Comparison of ENCODE assay signal across 29 cellular contexts in the genomic region with DNA sequence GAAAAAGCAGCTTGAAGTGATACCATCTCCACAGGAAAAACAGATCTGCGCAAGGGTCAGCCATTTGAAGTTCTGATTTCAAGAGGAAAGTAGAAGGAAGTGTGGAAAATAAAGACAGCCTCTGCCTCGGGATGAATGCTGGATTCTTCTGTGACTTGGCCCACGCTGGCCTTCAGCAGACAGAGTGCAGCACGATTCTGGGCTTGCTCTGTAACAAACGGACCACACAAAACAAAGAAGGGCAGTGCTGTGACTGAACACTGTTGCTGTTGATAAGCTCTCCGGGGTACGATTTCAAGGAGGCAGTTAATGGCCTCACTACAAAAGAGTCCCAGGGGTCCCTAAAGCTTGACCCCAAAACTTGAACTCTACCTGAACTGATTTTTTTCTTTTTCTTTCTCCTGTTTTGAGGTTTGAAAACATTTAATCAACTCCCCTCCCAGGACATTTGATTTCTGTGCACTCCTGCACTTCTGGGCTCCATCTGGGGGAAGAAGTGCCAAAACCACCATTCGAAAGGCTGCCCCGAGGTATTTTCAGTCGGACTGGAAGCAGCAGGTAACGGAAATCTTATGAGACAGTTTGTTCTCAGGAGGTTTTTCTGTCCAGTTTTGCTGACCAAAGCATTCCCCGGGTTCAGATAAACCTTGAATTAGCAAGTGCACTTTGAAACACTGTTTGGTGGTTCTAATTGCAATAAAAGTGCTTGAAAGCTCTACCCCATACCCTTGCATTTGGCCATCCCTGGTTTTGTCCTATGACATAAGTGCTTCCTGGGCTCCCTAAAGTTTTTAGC.
DNase-seq lines count a peak whose midpoint lies in the region; ATAC-seq, FAIRE-seq and TF ChIP-seq lines count a peak whose summit lies in the region.
"Had no signal": no experiment of that assay in that cellular context is flagged by ENCODE, and none has a peak within 500 bp of the region (broad histone marks: within the 10 kb centered on the region; RNA-seq: fewer than 3 reads in every experiment).

No MANE protein-coding gene starts in this region.

- H3K9me3 Mint-ChIP-seq in GM23338 = no peaks in the 10 kb centered on the region
- H3K9me3 Mint-ChIP-seq: activated T-helper 17 cell treated with anti-CD3 and anti-CD28 coated beads, Interleukin-2, amount 50 U/mL, for 72 hours; CD8-positive, alpha-beta memory T cell; stimulated activated memory B cell treated with anti-CD40 and anti-IgM and Interleukin-4, amounts not matched to agents 10 μg/mL and 1 μg/mL and 100 μg/mL, for 72 hours had no signal

- BruUV-seq in K562 (replicated peaks; lab: Mats Ljungman, UMichigan) = no TSS peak

- no peak overlapping the region for H3K27ac Mint-ChIP-seq in GM23338
- H3K27ac Mint-ChIP-seq: activated naive CD4-positive, alpha-beta T cell treated with anti-CD3 and anti-CD28 coated beads, Interleukin-2, amount 10 ng/mL, durations not matched to agents 7 days and 5 days; activated T-helper 17 cell treated with anti-CD3 and anti-CD28 coated beads, Interleukin-2, amount 50 U/mL, for 72 hours; CD8-positive, alpha-beta memory T cell; progenitor cell of endocrine pancreas; stimulated activated memory B cell treated with anti-CD40 and anti-IgM and Interleukin-4, amounts not matched to agents 10 μg/mL and 1 μg/mL and 100 μg/mL, for 72 hours had no signal

- no peaks in the 10 kb centered on the region for H3K9me3 ChIP-seq in K562 (replicated peaks; ENCODE audit: control insufficient read depth, insufficient read depth, low read depth, low read length)
- no peaks in the 10 kb centered on the region for H3K9me3 ChIP-seq in mesodermal cell (ENCODE audit: control insufficient read depth, low read length)
- H3K9me3 ChIP-seq: adrenal gland, gastrocnemius medialis, lower lobe of right lung, neutrophil, SJCRH30 had no signal

- H3K9me2 ChIP-seq in GM23338 (ENCODE audit: insufficient read depth) = no peaks in the 10 kb centered on the region

- H3K9ac ChIP-seq in K562 (ENCODE audit: insufficient read depth in 1 of 2, low read depth in 2 of 2, low read length in 2 of 2) = no peak overlapping the region

- H3K79me2 ChIP-seq in GM23338 (replicated peaks; ENCODE audit: insufficient read depth) = no peaks in the 10 kb centered on the region
- no peaks in the 10 kb centered on the region for H3K79me2 ChIP-seq in K562 (ENCODE audit: control insufficient read depth, insufficient read depth, low read length)
- H3K79me2 ChIP-seq: hepatocyte had no signal

- no peaks in the 10 kb centered on the region for H3K9me1 ChIP-seq in K562 (ENCODE audit: control insufficient read depth, insufficient read depth, low read length)

- no peak overlapping the region for H3K4me3 ChIP-seq in GM23338
- no peak overlapping the region for H3K4me3 ChIP-seq in K562
- no peak overlapping the region for H3K4me3 ChIP-seq in mesodermal cell (ENCODE audit: extremely low read depth, insufficient read depth, low read length, poor library complexity, severe bottlenecking)
- H3K4me3 ChIP-seq: adrenal gland, gastrocnemius medialis, hepatocyte, lower lobe of right lung, SJCRH30 had no signal

- TF ChIP-seq CTCF in GM23338 (conservative IDR thresholded peaks at IDR 0.05; ENCODE audit: low read depth in 2 of 2) (no peak), K562 (IDR thresholded peaks at IDR 0.05 in 2 of 3, conservative IDR thresholded peaks at IDR 0.05 in 1 of 3; ENCODE audit: insufficient read depth in 2 of 3, low read depth in 1 of 3, low read length in 3 of 3) (no peak)

- POLR2A ChIA-PET in K562 (lab: Yijun Ruan, JAX) = no interaction called here

- H3K4me1 Mint-ChIP-seq in GM23338 = peaks cover 17% of the 10 kb centered on the region

- H3K4me2 ChIP-seq in GM23338 (no peak overlapping the region), K562 (ENCODE audit: insufficient read depth, low read length) (no peak overlapping the region)
- H3K4me2 ChIP-seq: hepatocyte had no signal

- peaks cover 4% of the 10 kb centered on the region for H3K27me3 Mint-ChIP-seq in GM23338 (ENCODE audit: insufficient read depth, low read depth, poor library complexity)
- H3K27me3 Mint-ChIP-seq: progenitor cell of endocrine pancreas had no signal

- H4K20me1 ChIP-seq in GM23338 (replicated peaks; ENCODE audit: insufficient read depth) (no peaks in the 10 kb centered on the region), K562 (replicated peaks; ENCODE audit: control insufficient read depth, insufficient read depth, low read length) (no peaks in the 10 kb centered on the region)

- H3K27me3 ChIP-seq in GM23338 (ENCODE audit: insufficient read depth) (no peaks in the 10 kb centered on the region), K562 (ENCODE audit: control insufficient read depth in 2 of 2, insufficient read depth in 2 of 2, low read length in 2 of 2) (peaks cover 24 to 39% of the 10 kb centered on the region in 2 experiments)
- H3K27me3 ChIP-seq: adrenal gland, brain microvascular endothelial cell, gastrocnemius medialis, hepatocyte, neutrophil, SJCRH30 had no signal

- H3K4me1 ChIP-seq in GM23338 (ENCODE audit: insufficient read depth) (no peaks in the 10 kb centered on the region), K562 (replicated peaks in 1 of 2; ENCODE audit: control insufficient read depth in 2 of 2, insufficient read depth in 2 of 2, low read length in 2 of 2) (no peaks in the 10 kb centered on the region), mesodermal cell (ENCODE audit: control insufficient read depth, insufficient read depth, low read length, poor library complexity, severe bottlenecking) (no peaks in the 10 kb centered on the region)
- H3K4me1 ChIP-seq: adrenal gland, gastrocnemius medialis had no signal

- no peak for TF ChIP-seq EP300 in K562 (IDR thresholded peaks at IDR 0.05; ENCODE audit: low read length)

- TF ChIP-seq RAD21 in K562 (CRISPR knock-in tag; conservative IDR thresholded peaks at IDR 0.05 in 1 of 2, IDR thresholded peaks at IDR 0.05 in 1 of 2) = no peak

- no peak overlapping the region for H3K27ac ChIP-seq in GM23338 (ENCODE audit: low read depth)
- no peak overlapping the region for H3K27ac ChIP-seq in K562 (ENCODE audit: extremely low read depth, low read depth, low read length)
- H3K27ac ChIP-seq in mesodermal cell (ENCODE audit: low read depth, low read length, severe bottlenecking) = peak overlapping the region; percentile 7
- H3K27ac ChIP-seq: adrenal gland, brain microvascular endothelial cell, gastrocnemius medialis, hepatocyte, HL-60, lower lobe of right lung, neutrophil, SJCRH30, VCaP had no signal

- no peak for TF ChIP-seq POLR2A in K562 (conservative IDR thresholded peaks at IDR 0.05)

- FAIRE-seq in K562 (lab: Jason Lieb, UNC) = no peak
- FAIRE-seq: RCC 7860 had no signal

- 2% methylated on average over 12 of the region's 12 CpGs for WGBS in K562 (ENCODE audit: insufficient coverage, low coverage, missing lambda C conversion rate)
- 91 to 96% methylated on average over 10 to 12 of the region's 12 CpGs for WGBS in mesodermal cell (ENCODE audit: insufficient coverage in 2 of 2), 2 experiments

- intact Hi-C loops in K562 (cut with micrococcal nuclease) (no loop called here), sciatic nerve (cut with DNase I) (no loop called here)

- H3K36me3 Mint-ChIP-seq in GM23338 (ENCODE audit: low read depth) = no peaks in the 10 kb centered on the region
- H3K36me3 Mint-ChIP-seq: activated naive CD4-positive, alpha-beta T cell treated with anti-CD3 and anti-CD28 coated beads, Interleukin-2, amount 10 ng/mL, durations not matched to agents 7 days and 5 days; CD8-positive, alpha-beta memory T cell; stimulated activated memory B cell treated with anti-CD40 and anti-IgM and Interleukin-4, amounts not matched to agents 10 μg/mL and 1 μg/mL and 100 μg/mL, for 72 hours had no signal

- in situ Hi-C loops in K562 (cut with MboI) = no loop called here

- H2AFZ ChIP-seq in GM23338 = peak overlapping the region; percentile 94
- no peak overlapping the region for H2AFZ ChIP-seq in K562 (ENCODE audit: low read depth, low read length)
- H2AFZ ChIP-seq: hepatocyte had no signal

- CTCF ChIA-PET in K562 (lab: Yijun Ruan, JAX; ENCODE audit: low intra/inter-chr PET ratio) = no interaction called here

- ATAC-seq in GM23338 = no peak
- no peak for ATAC-seq in K562
- ATAC-seq in sciatic nerve = peak; percentile 74
- no peak for ATAC-seq in GM18520 (IDR thresholded peaks at IDR 0.05; ENCODE audit: unreplicated experiment)
- ATAC-seq: activated T-helper 17 cell treated with anti-CD3 and anti-CD28 coated beads, Interleukin-2, amount 50 U/mL, for 72 hours; gastrocnemius medialis; lower lobe of right lung; stimulated activated memory B cell treated with anti-CD40 and anti-IgM and Interleukin-4, amounts not matched to agents 10 μg/mL and 1 μg/mL and 100 μg/mL, for 72 hours had no signal

- no peak for DNase-seq in GM23338 (ENCODE audit: low spot score)
- no peak for DNase-seq in K562 (ENCODE audit: extremely low read depth in 1 of 4, low spot score in 3 of 4)
- DNase-seq in sciatic nerve (ENCODE audit: low spot score) = no peak
- no peak for DNase-seq in SKM-1 treated with dmso at 0.1 percent for 144 hours (lab: John Stamatoyannopoulos, UW; ENCODE audit: unreplicated experiment)
- no peak for DNase-seq in activated CD4-positive, CD25-positive, alpha-beta regulatory T cell (lab: John Stamatoyannopoulos, UW)
- DNase-seq: activated CD4-positive, alpha-beta T cell treated with anti-CD3 and anti-CD28 coated beads for 4 hours; activated naive CD4-positive, alpha-beta T cell treated with anti-CD3 and anti-CD28 coated beads, Interleukin-2, amount 10 ng/mL, durations not matched to agents 7 days and 5 days; adrenal gland; brain microvascular endothelial cell; CD8-positive, alpha-beta memory T cell; gastrocnemius medialis; kidney glomerular epithelial cell; lower lobe of right lung; NCI-H1417 treated with DMSO at 0.1 percent for 48 hours; NCI-H2029 treated with DMSO at 0.1 percent for 48 hours; NCI-H446 treated with DMSO at 0.1 percent for 48 hours; NCI-H82; SJCRH30; T-helper 9 cell had no signal

- H3K36me3 ChIP-seq in GM23338 (ENCODE audit: insufficient read depth) (no peaks in the 10 kb centered on the region), K562 (ENCODE audit: control insufficient read depth, insufficient read depth, low read length) (no peaks in the 10 kb centered on the region), mesodermal cell (ENCODE audit: control insufficient read depth, insufficient read depth, low read length) (no peaks in the 10 kb centered on the region)
- H3K36me3 ChIP-seq: adrenal gland, brain microvascular endothelial cell, gastrocnemius medialis, lower lobe of right lung, neutrophil, SJCRH30 had no signal

- H3K4me3 Mint-ChIP-seq in GM23338 = no peak overlapping the region
- H3K4me3 Mint-ChIP-seq: activated naive CD4-positive, alpha-beta T cell treated with anti-CD3 and anti-CD28 coated beads, Interleukin-2, amount 10 ng/mL, durations not matched to agents 7 days and 5 days; activated T-helper 17 cell treated with anti-CD3 and anti-CD28 coated beads, Interleukin-2, amount 50 U/mL, for 72 hours; CD8-positive, alpha-beta memory T cell; stimulated activated memory B cell treated with anti-CD40 and anti-IgM and Interleukin-4, amounts not matched to agents 10 μg/mL and 1 μg/mL and 100 μg/mL, for 72 hours had no signal

- no peaks in the 10 kb centered on the region for H3F3A ChIP-seq in GM23338 (replicated peaks; ENCODE audit: low read depth)

TF ChIP-seq in GM23338, 12 proteins besides CTCF, POLR2A, EP300 and RAD21 (continues in another document):
- no peak for TF ChIP-seq ZNF114 (CRISPR knock-in tag; IDR thresholded peaks at IDR 0.05)

TF ChIP-seq in K562, 482 proteins besides CTCF, POLR2A, EP300 and RAD21 (continues in another document):
- 0 out of 2 replicates have a peak, but pooled peaks have one; percentile 16 for TF ChIP-seq C11orf30 (IDR thresholded peaks at IDR 0.05; ENCODE audit: low read depth)
